Comparison of ENCODE assay signal across 13 cellular contexts in the genomic region with DNA sequence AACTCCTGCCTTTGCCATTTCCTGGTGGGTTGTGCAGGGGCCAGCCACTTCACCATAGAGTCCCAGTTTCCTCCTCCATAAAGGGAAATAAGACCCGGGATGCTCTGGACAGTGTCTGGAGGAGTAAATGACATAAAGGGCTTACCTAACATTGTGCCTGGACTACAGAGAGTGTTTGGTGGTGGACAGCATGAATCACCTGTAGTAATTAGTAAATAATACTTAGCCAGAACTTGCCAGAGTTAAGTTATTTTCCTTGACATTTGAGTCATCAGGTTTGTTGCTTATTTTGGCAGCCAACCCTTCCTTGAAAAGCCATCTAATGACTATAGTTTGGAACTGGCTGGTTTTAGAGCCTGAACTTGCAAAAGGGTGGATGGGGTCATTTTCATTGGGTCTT.
A peak's percentile ranks its signal among the peaks of the same experiment; 100 is the strongest.
DNase-seq lines count a peak whose midpoint lies in the region; ATAC-seq and TF ChIP-seq lines count a peak whose summit lies in the region.
"Had no signal": no experiment of that assay in that cellular context is flagged by ENCODE, and none has a peak within 500 bp of the region (broad histone marks: within the 10 kb centered on the region; RNA-seq: fewer than 3 reads in every experiment).

No MANE protein-coding gene starts in this region.

- intact Hi-C loops in natural killer cell (cut with micrococcal nuclease): no loop called here

- H3K4me3 ChIP-seq in rectal smooth muscle tissue (ENCODE audit: low read length): no peak overlapping the region
- H3K4me3 ChIP-seq: colonic mucosa, right lobe of liver had no signal

- peaks cover 43 to 62% of the 10 kb centered on the region in 2 donors for H3K27me3 Mint-ChIP-seq in effector memory CD8-positive, alpha-beta T cell
- peaks cover 20 to 33% of the 10 kb centered on the region in 2 donors for H3K27me3 Mint-ChIP-seq in natural killer cell (ENCODE audit: low read depth in 2 of 2)

- H3K36me3 Mint-ChIP-seq in effector memory CD8-positive, alpha-beta T cell (ENCODE audit: insufficient read depth): no peaks in the 10 kb centered on the region
- H3K36me3 Mint-ChIP-seq in natural killer cell: no peaks in the 10 kb centered on the region

- H3K27ac Mint-ChIP-seq in effector memory CD8-positive, alpha-beta T cell: no peak overlapping the region
- no peak overlapping the region for H3K27ac Mint-ChIP-seq in natural killer cell

- H3K9ac ChIP-seq in rectal smooth muscle tissue (ENCODE audit: low read length): no peak overlapping the region

- no peaks in the 10 kb centered on the region for H3K9me3 Mint-ChIP-seq in effector memory CD8-positive, alpha-beta T cell
- no peaks in the 10 kb centered on the region for H3K9me3 Mint-ChIP-seq in natural killer cell

- no peaks in the 10 kb centered on the region for H3K27me3 ChIP-seq in rectal smooth muscle tissue (ENCODE audit: control insufficient read depth, insufficient read depth, low read length)
- H3K27me3 ChIP-seq: colonic mucosa, right lobe of liver had no signal

- peak overlapping the region; percentile 79 for H3K27ac ChIP-seq in rectal smooth muscle tissue (ENCODE audit: low read depth, low read length)
- H3K27ac ChIP-seq: right lobe of liver had no signal

- no peak overlapping the region for H3K4me3 Mint-ChIP-seq in effector memory CD8-positive, alpha-beta T cell
- H3K4me3 Mint-ChIP-seq in natural killer cell: no peak overlapping the region

- ATAC-seq in GM18870 (IDR thresholded peaks at IDR 0.05; ENCODE audit: unreplicated experiment) (no peak), omental fat pad (ENCODE audit: low FRiP score) (no peak), natural killer cell (no peak)
- ATAC-seq in effector memory CD8-positive, alpha-beta T cell (replicated peaks): no peak

- no peaks in the 10 kb centered on the region for H3K36me3 ChIP-seq in rectal smooth muscle tissue (ENCODE audit: control insufficient read depth, insufficient read depth, low read length)
- H3K36me3 ChIP-seq: colonic mucosa, right lobe of liver had no signal

- no peaks in the 10 kb centered on the region for H3K4me1 Mint-ChIP-seq in effector memory CD8-positive, alpha-beta T cell (ENCODE audit: low read depth in 2 of 2)
- H3K4me1 Mint-ChIP-seq in natural killer cell: no peaks in the 10 kb centered on the region

- TF ChIP-seq CTCF in omental fat pad (IDR thresholded peaks at IDR 0.05): no peak
- no peak for TF ChIP-seq CTCF in natural killer cell (IDR thresholded peaks at IDR 0.05)

- H3K4me1 ChIP-seq in rectal smooth muscle tissue (ENCODE audit: control insufficient read depth, insufficient read depth, low read length): peaks cover 38% of the 10 kb centered on the region
- H3K4me1 ChIP-seq: colonic mucosa, right lobe of liver had no signal

- peak; percentile 73 for DNase-seq in Daoy (ENCODE audit: low read depth)
- peak; percentile 68 for DNase-seq in SK-N-DZ (ENCODE audit: low spot score)
- peak; percentile 48 for DNase-seq in fibroblast of peridontal ligament (ENCODE audit: extremely low read depth)
- DNase-seq in omental fat pad (ENCODE audit: low spot score): no peak
- no peak for DNase-seq in effector memory CD8-positive, alpha-beta T cell
- DNase-seq in natural killer cell: no peak
- DNase-seq: activated CD4-positive, alpha-beta T cell treated with anti-CD3 and anti-CD28 coated beads, Interleukin-2, amount 50 U/mL, for 48 hours; colonic mucosa; NCI-H1436; right lobe of liver; T-helper 1 cell had no signal

Comparison
In these comparisons a context has a peak if more than half of its experiments do, and no peak if none do; other contexts are left out.
1. DNase-seq: peak in Daoy (single experiment), SK-N-DZ (single experiment) and fibroblast of peridontal ligament (single experiment); none in omental fat pad (single experiment), effector memory CD8-positive, alpha-beta T cell (0 of 3) and natural killer cell (single experiment).